1 cellular context compared by ENCODE assay signal in genomic region chr11:75816561-75817239, GRCh38.
TF ChIP-seq lines count a peak whose summit lies in the region.

No MANE protein-coding gene starts in this region.

TF ChIP-seq in IMR-90, 13 proteins besides CTCF, POLR2A, EP300 and RAD21:
- peak; percentile 59; the same call in 1 of the 2 replicates for TF ChIP-seq BHLHE40 (IDR thresholded peaks at IDR 0.05; ENCODE audit: low read depth, low read length)
- TF ChIP-seq, protein P1, sequence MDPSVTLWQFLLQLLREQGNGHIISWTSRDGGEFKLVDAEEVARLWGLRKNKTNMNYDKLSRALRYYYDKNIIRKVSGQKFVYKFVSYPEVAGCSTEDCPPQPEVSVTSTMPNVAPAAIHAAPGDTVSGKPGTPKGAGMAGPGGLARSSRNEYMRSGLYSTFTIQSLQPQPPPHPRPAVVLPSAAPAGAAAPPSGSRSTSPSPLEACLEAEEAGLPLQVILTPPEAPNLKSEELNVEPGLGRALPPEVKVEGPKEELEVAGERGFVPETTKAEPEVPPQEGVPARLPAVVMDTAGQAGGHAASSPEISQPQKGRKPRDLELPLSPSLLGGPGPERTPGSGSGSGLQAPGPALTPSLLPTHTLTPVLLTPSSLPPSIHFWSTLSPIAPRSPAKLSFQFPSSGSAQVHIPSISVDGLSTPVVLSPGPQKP (IDR thresholded peaks at IDR 0.05; ENCODE audit: borderline replicate concordance, low read depth, low read length) = no peak
